2 cellular contexts compared by ENCODE assay signal in the genomic region with DNA sequence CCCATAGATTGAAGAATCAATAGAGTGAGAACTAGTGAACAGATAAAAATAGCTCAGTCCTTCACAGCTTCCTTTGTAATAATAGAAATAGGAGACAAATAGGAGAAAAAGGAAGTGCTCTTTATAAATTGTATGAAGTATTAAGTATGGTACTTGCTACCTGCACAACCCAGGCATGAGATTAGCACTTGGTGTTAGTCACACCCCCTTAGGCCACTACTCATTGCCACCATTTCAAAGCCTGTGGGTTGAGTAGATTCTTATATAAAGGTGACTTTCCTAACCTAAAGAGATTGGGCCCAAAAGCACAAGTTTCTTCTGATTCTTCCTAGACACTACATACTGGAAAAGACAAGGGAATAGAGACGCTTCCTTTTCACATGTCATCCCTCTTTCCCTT.
TF ChIP-seq lines count a peak whose summit lies in the region.

No MANE protein-coding gene starts in this region.

TF ChIP-seq in SK-N-SH, 30 proteins besides CTCF, POLR2A, EP300 and RAD21 (continued from another document):
- TF ChIP-seq, protein P1, sequence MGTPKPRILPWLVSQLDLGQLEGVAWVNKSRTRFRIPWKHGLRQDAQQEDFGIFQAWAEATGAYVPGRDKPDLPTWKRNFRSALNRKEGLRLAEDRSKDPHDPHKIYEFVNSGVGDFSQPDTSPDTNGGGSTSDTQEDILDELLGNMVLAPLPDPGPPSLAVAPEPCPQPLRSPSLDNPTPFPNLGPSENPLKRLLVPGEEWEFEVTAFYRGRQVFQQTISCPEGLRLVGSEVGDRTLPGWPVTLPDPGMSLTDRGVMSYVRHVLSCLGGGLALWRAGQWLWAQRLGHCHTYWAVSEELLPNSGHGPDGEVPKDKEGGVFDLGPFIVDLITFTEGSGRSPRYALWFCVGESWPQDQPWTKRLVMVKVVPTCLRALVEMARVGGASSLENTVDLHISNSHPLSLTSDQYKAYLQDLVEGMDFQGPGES (IDR thresholded peaks at IDR 0.05; ENCODE audit: low read depth, low read length): no peak
- no peak for TF ChIP-seq YY1 (IDR thresholded peaks at IDR 0.05; ENCODE audit: low read depth)

TF ChIP-seq in SK-N-SH treated with all-trans-retinoic acid at 6 μM for 48 hours, 23 proteins besides CTCF, POLR2A, EP300 and RAD21 (continued from another document):
- TF ChIP-seq, protein P2, sequence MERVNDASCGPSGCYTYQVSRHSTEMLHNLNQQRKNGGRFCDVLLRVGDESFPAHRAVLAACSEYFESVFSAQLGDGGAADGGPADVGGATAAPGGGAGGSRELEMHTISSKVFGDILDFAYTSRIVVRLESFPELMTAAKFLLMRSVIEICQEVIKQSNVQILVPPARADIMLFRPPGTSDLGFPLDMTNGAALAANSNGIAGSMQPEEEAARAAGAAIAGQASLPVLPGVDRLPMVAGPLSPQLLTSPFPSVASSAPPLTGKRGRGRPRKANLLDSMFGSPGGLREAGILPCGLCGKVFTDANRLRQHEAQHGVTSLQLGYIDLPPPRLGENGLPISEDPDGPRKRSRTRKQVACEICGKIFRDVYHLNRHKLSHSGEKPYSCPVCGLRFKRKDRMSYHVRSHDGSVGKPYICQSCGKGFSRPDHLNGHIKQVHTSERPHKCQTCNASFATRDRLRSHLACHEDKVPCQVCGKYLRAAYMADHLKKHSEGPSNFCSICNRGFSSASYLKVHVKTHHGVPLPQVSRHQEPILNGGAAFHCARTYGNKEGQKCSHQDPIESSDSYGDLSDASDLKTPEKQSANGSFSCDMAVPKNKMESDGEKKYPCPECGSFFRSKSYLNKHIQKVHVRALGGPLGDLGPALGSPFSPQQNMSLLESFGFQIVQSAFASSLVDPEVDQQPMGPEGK (CRISPR knock-in tag; IDR thresholded peaks at IDR 0.05; ENCODE audit: borderline replicate concordance): no peak
- TF ChIP-seq RARB (CRISPR knock-in tag; IDR thresholded peaks at IDR 0.05) (no peak), GLIS3 (CRISPR knock-in tag; IDR thresholded peaks at IDR 0.05) (no peak), TOX (CRISPR knock-in tag; IDR thresholded peaks at IDR 0.05; ENCODE audit: borderline replicate concordance) (no peak), TCF4 (CRISPR knock-in tag; IDR thresholded peaks at IDR 0.05; ENCODE audit: borderline replicate concordance) (no peak), ZNF70 (CRISPR knock-in tag; IDR thresholded peaks at IDR 0.05) (no peak), SNAI2 (CRISPR knock-in tag; IDR thresholded peaks at IDR 0.05) (no peak), ZNF8 (CRISPR knock-in tag; IDR thresholded peaks at IDR 0.05) (no peak), ISL1 (CRISPR knock-in tag; IDR thresholded peaks at IDR 0.05) (no peak), ZNF565 (CRISPR knock-in tag; conservative IDR thresholded peaks at IDR 0.05; ENCODE audit: low read depth) (no peak), ZC3H10 (CRISPR knock-in tag; IDR thresholded peaks at IDR 0.05) (no peak), PPARA (CRISPR knock-in tag; IDR thresholded peaks at IDR 0.05; ENCODE audit: borderline replicate concordance) (no peak), CSDC2 (CRISPR knock-in tag; IDR thresholded peaks at IDR 0.05) (no peak), ARNTL (CRISPR knock-in tag; IDR thresholded peaks at IDR 0.05; ENCODE audit: borderline replicate concordance, low read depth) (no peak), ZFP30 (CRISPR knock-in tag; IDR thresholded peaks at IDR 0.05) (no peak)
- TF ChIP-seq, protein P3, sequence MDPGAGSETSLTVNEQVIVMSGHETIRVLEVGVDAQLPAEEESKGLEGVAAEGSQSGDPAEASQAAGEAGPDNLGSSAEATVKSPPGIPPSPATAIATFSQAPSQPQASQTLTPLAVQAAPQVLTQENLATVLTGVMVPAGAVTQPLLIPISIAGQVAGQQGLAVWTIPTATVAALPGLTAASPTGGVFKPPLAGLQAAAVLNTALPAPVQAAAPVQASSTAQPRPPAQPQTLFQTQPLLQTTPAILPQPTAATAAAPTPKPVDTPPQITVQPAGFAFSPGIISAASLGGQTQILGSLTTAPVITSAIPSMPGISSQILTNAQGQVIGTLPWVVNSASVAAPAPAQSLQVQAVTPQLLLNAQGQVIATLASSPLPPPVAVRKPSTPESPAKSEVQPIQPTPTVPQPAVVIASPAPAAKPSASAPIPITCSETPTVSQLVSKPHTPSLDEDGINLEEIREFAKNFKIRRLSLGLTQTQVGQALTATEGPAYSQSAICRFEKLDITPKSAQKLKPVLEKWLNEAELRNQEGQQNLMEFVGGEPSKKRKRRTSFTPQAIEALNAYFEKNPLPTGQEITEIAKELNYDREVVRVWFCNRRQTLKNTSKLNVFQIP (CRISPR knock-in tag; IDR thresholded peaks at IDR 0.05; ENCODE audit: borderline replicate concordance, low read depth): no peak
- TF ChIP-seq, protein P4, sequence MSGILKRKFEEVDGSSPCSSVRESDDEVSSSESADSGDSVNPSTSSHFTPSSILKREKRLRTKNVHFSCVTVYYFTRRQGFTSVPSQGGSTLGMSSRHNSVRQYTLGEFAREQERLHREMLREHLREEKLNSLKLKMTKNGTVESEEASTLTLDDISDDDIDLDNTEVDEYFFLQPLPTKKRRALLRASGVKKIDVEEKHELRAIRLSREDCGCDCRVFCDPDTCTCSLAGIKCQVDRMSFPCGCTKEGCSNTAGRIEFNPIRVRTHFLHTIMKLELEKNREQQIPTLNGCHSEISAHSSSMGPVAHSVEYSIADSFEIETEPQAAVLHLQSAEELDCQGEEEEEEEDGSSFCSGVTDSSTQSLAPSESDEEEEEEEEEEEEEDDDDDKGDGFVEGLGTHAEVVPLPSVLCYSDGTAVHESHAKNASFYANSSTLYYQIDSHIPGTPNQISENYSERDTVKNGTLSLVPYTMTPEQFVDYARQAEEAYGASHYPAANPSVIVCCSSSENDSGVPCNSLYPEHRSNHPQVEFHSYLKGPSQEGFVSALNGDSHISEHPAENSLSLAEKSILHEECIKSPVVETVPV (CRISPR knock-in tag; IDR thresholded peaks at IDR 0.05): no peak
